Comparison of ENCODE assay signal across 8 cellular contexts in the genomic region with DNA sequence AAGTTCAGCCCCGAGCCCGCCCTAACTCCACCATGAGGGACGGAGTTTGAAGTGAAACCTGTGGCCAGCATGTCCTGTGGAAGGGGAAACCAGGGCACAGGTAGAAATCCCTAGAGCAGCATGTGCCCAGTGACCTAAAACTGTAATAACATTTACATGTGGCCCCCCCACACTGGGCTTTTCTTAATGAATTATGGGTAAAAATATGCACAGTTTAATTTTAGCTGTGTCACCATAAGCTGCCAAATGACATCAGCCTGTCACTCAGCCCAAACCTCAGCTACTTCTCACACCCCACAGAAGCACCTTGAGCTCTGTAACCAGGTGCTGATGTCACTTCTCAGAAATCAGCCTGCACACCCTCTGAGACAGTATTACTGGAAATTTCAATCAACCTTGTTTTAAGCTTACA.
DNase-seq lines count a peak whose midpoint lies in the region; ATAC-seq and TF ChIP-seq lines count a peak whose summit lies in the region.

No MANE protein-coding gene starts in this region.

- H3K9me3 ChIP-seq in neutrophil: peaks cover under 1% of the 10 kb centered on the region

- peaks cover 63% of the 10 kb centered on the region for H3K27me3 ChIP-seq in neutrophil

- H3K36me3 ChIP-seq in neutrophil: no peaks in the 10 kb centered on the region

- no peak for TF ChIP-seq CTCF in neutrophil (IDR thresholded peaks at IDR 0.05)

- peaks cover 12 to 23% of the 10 kb centered on the region in 2 experiments for H3K4me1 ChIP-seq in neutrophil (ENCODE audit: control insufficient read depth in 1 of 2, insufficient read depth in 1 of 2, low read depth in 1 of 2, low read length in 1 of 2)

- H3K27ac ChIP-seq in neutrophil: peak overlapping the region; percentile 29

- ATAC-seq in GM18867 (IDR thresholded peaks at IDR 0.05; ENCODE audit: unreplicated experiment): peak; percentile 69
- ATAC-seq in HG03354 (IDR thresholded peaks at IDR 0.05; ENCODE audit: poor library complexity, severe bottlenecking, unreplicated experiment): peak; percentile 56
- no peak for ATAC-seq in GM19023 (IDR thresholded peaks at IDR 0.05; ENCODE audit: unreplicated experiment)

- H3K4me3 ChIP-seq in neutrophil (ENCODE audit: low read depth in 1 of 2, low read length in 1 of 2): no peak overlapping the region

- DNase-seq in activated CD8-positive, alpha-beta memory T cell treated with anti-CD3 and anti-CD28 coated beads, Interleukin-2, amount 50 U/mL, for 48 hours: peak; percentile 75
- DNase-seq in NCI-H2029 treated with DMSO at 0.1 percent for 48 hours (lab: John Stamatoyannopoulos, UW): no peak
- DNase-seq in LoVo (ENCODE audit: low spot score): no peak
- DNase-seq in posterior cingulate gyrus: no peak

- intact Hi-C loops in posterior cingulate gyrus (cut with DNase I): no loop called here
